ENCODE assay signal across 8 cellular contexts in the genomic region with DNA sequence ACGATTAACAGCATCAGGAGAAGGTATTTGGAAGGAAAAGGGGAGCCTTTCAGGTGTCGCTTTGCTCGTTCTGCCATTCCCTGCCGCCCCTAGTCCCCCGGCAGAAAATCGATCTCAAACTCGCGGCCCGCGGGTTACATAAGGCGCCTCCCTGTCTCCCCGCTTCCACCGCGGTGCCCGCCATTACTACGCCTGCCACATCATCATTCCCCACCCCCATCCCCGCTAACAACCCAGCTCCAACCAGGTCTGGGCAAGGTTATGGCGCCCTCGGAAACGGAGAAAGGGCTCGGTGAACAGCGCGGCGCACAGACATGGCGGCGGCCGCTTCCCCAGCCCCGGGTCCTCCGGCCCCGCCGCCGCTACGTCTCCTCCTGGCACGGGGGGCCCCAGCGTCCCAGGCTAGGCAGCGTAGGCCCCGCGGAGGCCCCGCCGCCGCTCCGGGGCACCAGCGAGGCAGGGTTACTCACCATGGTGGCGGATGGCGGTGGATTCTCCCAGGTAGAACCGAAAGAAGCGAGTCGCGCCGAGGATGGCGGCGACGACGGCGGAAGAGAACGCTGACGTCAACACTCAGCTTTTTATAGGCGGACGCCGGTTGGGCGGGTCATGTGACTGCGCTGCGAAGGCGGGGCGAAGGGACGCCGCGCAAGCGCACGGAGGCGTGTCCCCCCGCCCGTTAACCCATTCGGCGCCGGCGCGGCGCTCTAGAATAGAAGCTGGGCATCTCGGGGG. TPM values are rescaled to one million over a fixed set of nuclear protein-coding genes. Genes with fewer than 3 reads are reported as not detected.
DNase-seq lines count a peak whose midpoint lies in the region; ATAC-seq lines count a peak whose summit lies in the region.

TSS of gene EEF2 (minus strand) at position 556 of the 735 bp plus-strand sequence. CDS start at position 473, 83 bp downstream.

- peak within 1 kb of the TSS; percentile 98 for H3K4me3 Mint-ChIP-seq in activated naive CD4-positive, alpha-beta T cell treated with anti-CD3 and anti-CD28 coated beads, Interleukin-2, amount 50 U/mL, for 24 hours

- no peaks in the 10 kb centered on the region for H3K27me3 Mint-ChIP-seq in activated naive CD4-positive, alpha-beta T cell treated with anti-CD3 and anti-CD28 coated beads, Interleukin-2, amount 50 U/mL, for 24 hours

- H3K36me3 Mint-ChIP-seq in activated naive CD4-positive, alpha-beta T cell treated with anti-CD3 and anti-CD28 coated beads, Interleukin-2, amount 50 U/mL, for 24 hours: peaks cover 29% of the 10 kb centered on the region

- no peaks in the 10 kb centered on the region for H3K9me3 Mint-ChIP-seq in activated naive CD4-positive, alpha-beta T cell treated with anti-CD3 and anti-CD28 coated beads, Interleukin-2, amount 50 U/mL, for 24 hours

- H3K27ac Mint-ChIP-seq in activated naive CD4-positive, alpha-beta T cell treated with anti-CD3 and anti-CD28 coated beads, Interleukin-2, amount 50 U/mL, for 24 hours: peak within 1 kb of the TSS; percentile 98

- ATAC-seq in GM21786 (IDR thresholded peaks at IDR 0.05; ENCODE audit: unreplicated experiment): peak; percentile 40

- DNase-seq in D341Med (ENCODE audit: low spot score): peak; percentile 98
- DNase-seq in NCI-H1048 (lab: John Stamatoyannopoulos, UW): peak; percentile 74
- peak; percentile 76 for DNase-seq in SKM-1 (lab: John Stamatoyannopoulos, UW; ENCODE audit: unreplicated experiment)
- peak; percentile 85 for DNase-seq in globus pallidus (ENCODE audit: low spot score)
- DNase-seq in occipital lobe (lab: John Stamatoyannopoulos, UW): peak; percentile 74
- DNase-seq in superior temporal gyrus (ENCODE audit: extremely low spot score): peak; percentile 95

- H3K4me1 Mint-ChIP-seq in activated naive CD4-positive, alpha-beta T cell treated with anti-CD3 and anti-CD28 coated beads, Interleukin-2, amount 50 U/mL, for 24 hours: peaks cover 46% of the 10 kb centered on the region

RNA-seq across cellular contexts. Expression of gene EEF2, which starts in this region (rescaled TPM):
- total RNA-seq in occipital lobe: 2,019 TPM

Comparison
In these comparisons a context has a peak if more than half of its experiments do, and no peak if none do; other contexts are left out.
1. Peak in every context shown above with its lines: DNase-seq and ATAC-seq.